In genomic region chr6:18990313-18990978, GRCh38 we compare ENCODE assay signal across 8 cellular contexts.
DNase-seq lines count a peak whose midpoint lies in the region; ATAC-seq, FAIRE-seq and TF ChIP-seq lines count a peak whose summit lies in the region.

No MANE protein-coding gene starts in this region.

- no peaks in the 10 kb centered on the region for H3K27me3 Mint-ChIP-seq in brain

- no peaks in the 10 kb centered on the region for H4K20me1 ChIP-seq in keratinocyte (ENCODE audit: control insufficient read depth, extremely low read depth, insufficient read depth, low read length)

- TF ChIP-seq POLR2A in GM12892 (IDR thresholded peaks at IDR 0.05; ENCODE audit: low read depth, low read length): no peak

- peak overlapping the region; percentile 17 to 70 (median 64) for H3K4me3 Mint-ChIP-seq in brain

- H3K36me3 ChIP-seq in keratinocyte (ENCODE audit: control insufficient read depth in 2 of 2, extremely low read depth in 1 of 2, insufficient read depth in 2 of 2, low read length in 2 of 2): no peaks in the 10 kb centered on the region

- no peaks in the 10 kb centered on the region for H3K4me1 ChIP-seq in keratinocyte (ENCODE audit: control insufficient read depth, extremely low read depth, insufficient read depth, low read length)

- dilution Hi-C loops in keratinocyte (cut with MboI; ENCODE audit: extremely low pct_ligation_motif_present, low sequenced_read_pairs): no loop called here

- H3K27ac ChIP-seq in keratinocyte (ENCODE audit: control insufficient read depth, insufficient read depth, low read length): no peak overlapping the region

- H3K27me3 ChIP-seq in keratinocyte (ENCODE audit: control insufficient read depth, extremely low read depth, insufficient read depth, low read length): no peaks in the 10 kb centered on the region

- peaks cover 12 to 24% (median 14%) of the 10 kb centered on the region in 5 experiments for H3K9me3 Mint-ChIP-seq in brain

- no peak overlapping the region for H3K4me2 ChIP-seq in keratinocyte (ENCODE audit: control insufficient read depth, extremely low read depth, insufficient read depth, low read depth, low read length)

- peak; percentile 82 for ATAC-seq in HG03097 (IDR thresholded peaks at IDR 0.05; ENCODE audit: low FRiP score, unreplicated experiment)

- no peaks in the 10 kb centered on the region for H3K9me1 ChIP-seq in keratinocyte (ENCODE audit: control insufficient read depth, extremely low read depth, insufficient read depth, low read length)

- no peak overlapping the region for H3K4me3 ChIP-seq in keratinocyte (ENCODE audit: control insufficient read depth in 2 of 3, extremely low read depth in 1 of 3, insufficient read depth in 2 of 3, low read depth in 1 of 3, low read length in 3 of 3)

- no peak overlapping the region for H2AFZ ChIP-seq in keratinocyte (ENCODE audit: control insufficient read depth, low read length)

- H3K27ac Mint-ChIP-seq in brain: peak overlapping the region in 4 of 5 experiments; percentile 12 to 92 (median 79)

- peaks cover 47% of the 10 kb centered on the region for H3K4me1 Mint-ChIP-seq in brain

- TF ChIP-seq CTCF in brain (conservative IDR thresholded peaks at IDR 0.05): peak; percentile 63 to 71
- TF ChIP-seq CTCF in keratinocyte (optimal IDR thresholded peaks at IDR 0.05 in 1 of 3, IDR thresholded peaks at IDR 0.05 in 1 of 3, conservative IDR thresholded peaks at IDR 0.05 in 1 of 3; ENCODE audit: extremely low read depth in 1 of 3, insufficient read depth in 2 of 3, low read length in 3 of 3): peak; percentile 59 to 74 (median 61)

- FAIRE-seq in GM18507 (lab: Jason Lieb, UNC) (no peak), keratinocyte (lab: Jason Lieb, UNC) (no peak), GM12892 (lab: Jason Lieb, UNC) (no peak)

- H3K9me3 ChIP-seq in keratinocyte (ENCODE audit: control insufficient read depth, low read depth, low read length): no peaks in the 10 kb centered on the region

- H3K79me2 ChIP-seq in keratinocyte (ENCODE audit: control insufficient read depth, insufficient read depth, low read length): no peaks in the 10 kb centered on the region

- H3K36me3 Mint-ChIP-seq in brain: peaks cover 10% of the 10 kb centered on the region

- peak; percentile 15 to 26 for DNase-seq in AML-193 (lab: John Stamatoyannopoulos, UW)
- peak; percentile 2 for DNase-seq in GM18507 (ENCODE audit: extremely low spot score, insufficient read length, low read depth)
- DNase-seq in NCI-H526 treated with DMSO at 0.1 percent for 48 hours (lab: John Stamatoyannopoulos, UW): peak; percentile 45
- no peak for DNase-seq in keratinocyte (ENCODE audit: low read depth, low spot score)
- DNase-seq in stimulated activated CD4-positive, alpha-beta T cell treated with anti-CD3 and anti-CD28 coated beads, Interleukin-1b, Interleukin-23, amount 100 ng/mL, for 48 hours: peak; percentile 30
- no peak for DNase-seq in GM12892 (ENCODE audit: insufficient read length)

- no peak overlapping the region for H3K9ac ChIP-seq in keratinocyte (ENCODE audit: control insufficient read depth, extremely low read depth, insufficient read depth, low read length)

Comparison
In these comparisons a context has a peak if more than half of its experiments do, and no peak if none do; other contexts are left out.
1. DNase-seq: peak in AML-193 (2 of 2), GM18507 (single experiment), NCI-H526 treated with DMSO at 0.1 percent for 48 hours (single experiment) and stimulated activated CD4-positive, alpha-beta T cell treated with anti-CD3 and anti-CD28 coated beads, Interleukin-1b, Interleukin-23, amount 100 ng/mL, for 48 hours (single experiment); none in keratinocyte (single experiment) and GM12892 (single experiment).